8 cellular contexts compared by ENCODE assay signal in the genomic region with DNA sequence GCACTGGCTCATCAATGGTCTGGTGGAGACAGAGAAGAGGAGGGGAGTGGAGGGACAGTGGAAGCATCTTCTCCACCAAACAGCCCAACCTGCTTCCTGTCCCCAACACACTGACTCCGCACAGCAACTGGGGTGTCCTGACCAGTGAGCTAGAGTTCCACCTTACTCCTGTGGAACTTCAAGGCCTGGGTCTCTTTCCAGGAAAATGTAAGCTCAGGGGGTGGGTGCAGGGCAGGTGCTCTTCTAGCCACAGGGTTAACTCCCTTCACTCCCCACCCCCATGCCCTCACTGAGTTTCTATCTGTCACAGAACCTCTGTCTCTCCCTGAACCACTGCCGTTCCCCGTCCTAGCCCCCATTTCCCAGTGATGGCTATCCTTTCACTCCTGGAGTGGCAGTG. TPM values are rescaled to one million over a fixed set of nuclear protein-coding genes. Genes with fewer than 3 reads are reported as not detected.
DNase-seq lines count a peak whose midpoint lies in the region; ATAC-seq and TF ChIP-seq lines count a peak whose summit lies in the region.

No MANE protein-coding gene starts in this region.

- no peaks in the 10 kb centered on the region for H3K27me3 ChIP-seq in GM06990 (replicated peaks; ENCODE audit: control insufficient read depth, insufficient read depth, low read length)
- H3K27me3 ChIP-seq in trophoblast cell (ENCODE audit: insufficient read depth, low read length) = no peaks in the 10 kb centered on the region

- no peak overlapping the region for H3K27ac ChIP-seq in trophoblast cell (ENCODE audit: low read depth, low read length)

- no peak overlapping the region for H2BK120ac ChIP-seq in trophoblast cell (ENCODE audit: insufficient read depth, low read length, poor library complexity)

- no peaks in the 10 kb centered on the region for H3K9me3 ChIP-seq in trophoblast cell (ENCODE audit: insufficient read depth, low read depth, low read length)

- H3K27ac Mint-ChIP-seq in endothelial cell (ENCODE audit: unreplicated experiment) = peak overlapping the region; percentile 87

- TF ChIP-seq CTCF in GM06990 (IDR thresholded peaks at IDR 0.05; ENCODE audit: insufficient read depth, low read length, poor library complexity, severe bottlenecking) = no peak
- no peak for TF ChIP-seq CTCF in endothelial cell (IDR thresholded peaks at IDR 0.05; ENCODE audit: unreplicated experiment)

- H3K23ac ChIP-seq in trophoblast cell (ENCODE audit: low read length) = no peak overlapping the region

- no peak overlapping the region for H2BK12ac ChIP-seq in trophoblast cell (ENCODE audit: low read length)

- no peak overlapping the region for H3K14ac ChIP-seq in trophoblast cell (ENCODE audit: low read length)

- H4K8ac ChIP-seq in trophoblast cell (ENCODE audit: low read depth, low read length) = no peak overlapping the region

- H3K79me2 ChIP-seq in trophoblast cell (ENCODE audit: control insufficient read depth, insufficient read depth, low read length, poor library complexity) = peaks cover 2% of the 10 kb centered on the region

- H4K12ac ChIP-seq in trophoblast cell (ENCODE audit: low read depth, low read length) = no peak overlapping the region

- H3K4me3 ChIP-seq in GM06990 (replicated peaks; ENCODE audit: low read depth, low read length) = peak overlapping the region; percentile 89
- no peak overlapping the region for H3K4me3 ChIP-seq in trophoblast cell (ENCODE audit: low read depth, low read length)

- H3K79me1 ChIP-seq in trophoblast cell (ENCODE audit: low read length) = peaks cover 8% of the 10 kb centered on the region

- no CpG with 5 or more reads among the region's 3 CpGs for WGBS in trophoblast cell (ENCODE audit: extremely low coverage, insufficient coverage, insufficient read length)

- peak overlapping the region; percentile 49 for H3K9ac ChIP-seq in trophoblast cell (ENCODE audit: low read length)

- H2AK5ac ChIP-seq in trophoblast cell (ENCODE audit: low read length) = no peak overlapping the region

- H3K9me3 Mint-ChIP-seq in endothelial cell (ENCODE audit: unreplicated experiment) = no peaks in the 10 kb centered on the region

- H3K36me3 Mint-ChIP-seq in endothelial cell (ENCODE audit: low read depth, unreplicated experiment) = peaks cover 20% of the 10 kb centered on the region

- H3K18ac ChIP-seq in trophoblast cell (ENCODE audit: low read length) = no peak overlapping the region

- H3K4me2 ChIP-seq in trophoblast cell (ENCODE audit: low read length) = peak overlapping the region; percentile 88

- ATAC-seq in GM21717 (IDR thresholded peaks at IDR 0.05; ENCODE audit: unreplicated experiment) = no peak

- H3K36me3 ChIP-seq in GM06990 (ENCODE audit: control insufficient read depth, insufficient read depth, low read length) (peaks cover 5% of the 10 kb centered on the region; the same call in 1 of the 2 replicates), trophoblast cell (ENCODE audit: control insufficient read depth in 1 of 2, insufficient read depth in 2 of 2, low read length in 2 of 2) (no peaks in the 10 kb centered on the region)

- H2BK5ac ChIP-seq in trophoblast cell (ENCODE audit: low read depth, low read length, poor library complexity) = no peak overlapping the region

- no peak for DNase-seq in GM06990 (ENCODE audit: extremely low read depth, insufficient read length)
- DNase-seq in OCI-M1 (lab: John Stamatoyannopoulos, UW) = peak; percentile 39
- DNase-seq in endothelial cell (ENCODE audit: low spot score) = no peak
- no peak for DNase-seq in trophoblast cell
- no peak for DNase-seq in T-helper 9 cell
- no peak for DNase-seq in NCI-H2171 (lab: John Stamatoyannopoulos, UW)
- DNase-seq in SHP77 (lab: John Stamatoyannopoulos, UW) = no peak

- no peak overlapping the region for H3K4ac ChIP-seq in trophoblast cell (ENCODE audit: low read depth, low read length)

- H3K4me3 Mint-ChIP-seq in endothelial cell (ENCODE audit: unreplicated experiment) = peak overlapping the region; percentile 97

- H3K4me1 Mint-ChIP-seq in endothelial cell (ENCODE audit: unreplicated experiment) = peaks cover 59% of the 10 kb centered on the region

- H3K4me1 ChIP-seq in trophoblast cell (ENCODE audit: control insufficient read depth in 1 of 2, insufficient read depth in 2 of 2, low read length in 2 of 2) = peaks cover 10 to 19% of the 10 kb centered on the region in 2 experiments

- H4K91ac ChIP-seq in trophoblast cell (ENCODE audit: low read depth, low read length) = peak overlapping the region; percentile 20

- no peak overlapping the region for H2AFZ ChIP-seq in trophoblast cell (ENCODE audit: insufficient read depth, low read length, poor library complexity)

- peaks cover 18% of the 10 kb centered on the region for H3K27me3 Mint-ChIP-seq in endothelial cell (ENCODE audit: unreplicated experiment)

RNA-seq across cellular contexts. Expression of a gene that starts 0.9 kb away (rescaled TPM):
- 80.7 TPM for total RNA-seq in endothelial cell (ENCODE audit: unreplicated experiment)
- polyA plus RNA-seq in trophoblast cell (2013) = 2.4 and 2.6 TPM in 2 replicates

RNA-seq across cellular contexts. Expression of a gene that starts 11.7 kb away (rescaled TPM):
- 57.9 TPM for total RNA-seq in endothelial cell (ENCODE audit: unreplicated experiment)
- polyA plus RNA-seq in trophoblast cell (2013) = 37.3 TPM in 2 replicates

RNA-seq across cellular contexts. Expression of a gene that starts 52.4 kb away (rescaled TPM):
- total RNA-seq in endothelial cell (ENCODE audit: unreplicated experiment) = 29.8 TPM
- 21.9 and 23.3 TPM in 2 replicates for polyA plus RNA-seq in trophoblast cell (2013)

RNA-seq across cellular contexts. Expression of a gene that starts 55.9 kb away (rescaled TPM):
- not detected for total RNA-seq in endothelial cell (ENCODE audit: unreplicated experiment)
- not detected in 2 replicates for polyA plus RNA-seq in trophoblast cell (2013)
